23 cellular contexts compared by ENCODE assay signal in the genomic region with DNA sequence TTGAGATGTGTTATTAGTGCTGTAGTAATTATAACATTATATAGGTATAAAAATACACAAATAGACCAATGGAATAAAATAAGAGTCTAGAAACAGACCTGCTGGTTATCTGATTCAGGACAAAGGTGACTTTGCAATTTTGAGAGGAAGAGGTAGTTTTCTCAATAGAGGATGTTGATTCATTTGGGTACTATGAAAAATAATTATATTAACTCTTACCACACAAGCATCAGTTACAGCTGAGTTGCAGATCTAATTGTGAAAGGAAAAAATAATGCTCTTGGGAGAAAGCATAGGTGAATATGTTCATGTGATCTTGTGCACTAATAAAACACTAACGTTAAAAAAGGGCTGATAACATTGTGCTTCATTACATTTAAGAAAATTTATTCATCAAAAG.
DNase-seq lines count a peak whose midpoint lies in the region; ATAC-seq lines count a peak whose summit lies in the region.
"Had no signal": no experiment of that assay in that cellular context is flagged by ENCODE, and none has a peak within 500 bp of the region (broad histone marks: within the 10 kb centered on the region; RNA-seq: fewer than 3 reads in every experiment).

No MANE protein-coding gene starts in this region.

- DNase-seq in NOMO-1 treated with DMSO at 0.1 percent for 48 hours (lab: John Stamatoyannopoulos, UW; ENCODE audit: unreplicated experiment) (peak; percentile 61), SHP77 (lab: John Stamatoyannopoulos, UW) (no peak), anterior cingulate cortex (lab: John Stamatoyannopoulos, UW) (no peak), SKM-1 (lab: John Stamatoyannopoulos, UW; ENCODE audit: unreplicated experiment) (no peak)
- DNase-seq in activated T-cell treated with anti-CD3 and anti-CD28 coated beads, Interleukin-2, amount 50 U/mL, for 1 hour = no peak
- DNase-seq: activated CD8-positive, alpha-beta T cell treated with anti-CD3 and anti-CD28 coated beads for 36 hours; activated T-cell treated with anti-CD3 and anti-CD28 coated beads, Interleukin-2, amount 50 U/mL, for 72 hours; body of pancreas; CD8-positive, alpha-beta memory T cell; DND-41; H9; left cardiac atrium; mesendoderm; natural killer cell; NCI-H2029 treated with DMSO at 0.1 percent for 48 hours; NCI-H510A; Right ventricle myocardium superior; stimulated activated CD4-positive, alpha-beta T cell treated with anti-CD3 and anti-CD28 coated beads, Interleukin-2, amount 100 ng/mL, for 48 hours; uterus; WERI-Rb-1 had no signal

- ATAC-seq in GM18508 (IDR thresholded peaks at IDR 0.05; ENCODE audit: insufficient read depth, unreplicated experiment) = peak; percentile 47
- peak; percentile 50 for ATAC-seq in GM19035 (IDR thresholded peaks at IDR 0.05; ENCODE audit: unreplicated experiment)
- peak; percentile 50 for ATAC-seq in HG03135 (IDR thresholded peaks at IDR 0.05; ENCODE audit: unreplicated experiment)
- ATAC-seq: activated CD8-positive, alpha-beta T cell treated with anti-CD3 and anti-CD28 coated beads for 36 hours; activated T-cell treated with anti-CD3 and anti-CD28 coated beads, Interleukin-2, amount 50 U/mL, for 72 hours; body of pancreas; left cardiac atrium; natural killer cell had no signal
